Comparison of ENCODE assay signal across 14 cellular contexts in genomic region chr3:172074578-172074977, GRCh38. TPM values are rescaled to one million over a fixed set of nuclear protein-coding genes. Genes with fewer than 3 reads are reported as not detected.
DNase-seq lines count a peak whose midpoint lies in the region; ATAC-seq and TF ChIP-seq lines count a peak whose summit lies in the region.
"Had no signal": no experiment of that assay in that cellular context is flagged by ENCODE, and none has a peak within 500 bp of the region (broad histone marks: within the 10 kb centered on the region; RNA-seq: fewer than 3 reads in every experiment).

No MANE protein-coding gene starts in this region.

- H3K27me3 Mint-ChIP-seq in mesothelial cell of epicardium (ENCODE audit: low read depth), result no peaks in the 10 kb centered on the region

- H3K36me3 Mint-ChIP-seq in mesothelial cell of epicardium, result peaks cover 4% of the 10 kb centered on the region

- no peaks in the 10 kb centered on the region for H3K9me3 Mint-ChIP-seq in mesothelial cell of epicardium

- peak; percentile 76 for ATAC-seq in upper lobe of right lung

- intact Hi-C loops in upper lobe of right lung (cut with DNase I), result no loop called here

- peaks cover 44% of the 10 kb centered on the region for H3K4me1 ChIP-seq in upper lobe of right lung
- no peaks in the 10 kb centered on the region for H3K4me1 ChIP-seq in effector memory CD4-positive, alpha-beta T cell (ENCODE audit: control insufficient read depth, insufficient read depth, low read length, poor library complexity, severe bottlenecking)
- H3K4me1 ChIP-seq: SJSA1 had no signal

- no peak overlapping the region for H3K27ac ChIP-seq in upper lobe of right lung
- H3K27ac ChIP-seq in effector memory CD4-positive, alpha-beta T cell (ENCODE audit: insufficient read depth, low read length, poor library complexity, severe bottlenecking), result no peak overlapping the region
- H3K27ac ChIP-seq: esophagus squamous epithelium, SJSA1 had no signal

- H3K4me1 Mint-ChIP-seq in mesothelial cell of epicardium, result peaks cover 33% of the 10 kb centered on the region

- TF ChIP-seq CTCF in upper lobe of right lung (IDR thresholded peaks at IDR 0.05) (no peak), mesothelial cell of epicardium (IDR thresholded peaks at IDR 0.05; ENCODE audit: unreplicated experiment) (no peak)

- H3K27ac Mint-ChIP-seq in mesothelial cell of epicardium, result no peak overlapping the region

- DNase-seq in NOMO-1 (lab: John Stamatoyannopoulos, UW; ENCODE audit: unreplicated experiment in 2 of 2), result peak; percentile 99 to 100
- peak; percentile 49 for DNase-seq in dermis blood vessel endothelial cell
- DNase-seq in medulla oblongata (ENCODE audit: extremely low spot score), result peak; percentile 14
- DNase-seq in upper lobe of right lung, result no peak
- DNase-seq in C1 segment of cervical spinal cord (lab: John Stamatoyannopoulos, UW), result no peak
- no peak for DNase-seq in effector memory CD4-positive, alpha-beta T cell
- DNase-seq in mesothelial cell of epicardium (ENCODE audit: low spot score in 2 of 2, unreplicated experiment in 2 of 2), result no peak
- DNase-seq: activated CD4-positive, alpha-beta T cell treated with anti-CD3 and anti-CD28 coated beads for 1 hour; esophagus squamous epithelium; islet precursor cell; nucleus accumbens; stimulated activated CD4-positive, alpha-beta T cell treated with anti-CD3 and anti-CD28 coated beads, Interleukin-2, amount 100 ng/mL, for 48 hours; stimulated activated naive CD4-positive, alpha-beta T cell had no signal

- H3K4me3 Mint-ChIP-seq in mesothelial cell of epicardium, result no peak overlapping the region

- no peaks in the 10 kb centered on the region for H3K9me3 ChIP-seq in upper lobe of right lung
- H3K9me3 ChIP-seq in effector memory CD4-positive, alpha-beta T cell (ENCODE audit: control insufficient read depth, low read length), result no peaks in the 10 kb centered on the region
- H3K9me3 ChIP-seq: esophagus squamous epithelium, SJSA1 had no signal

- no peaks in the 10 kb centered on the region for H3K36me3 ChIP-seq in upper lobe of right lung
- no peaks in the 10 kb centered on the region for H3K36me3 ChIP-seq in effector memory CD4-positive, alpha-beta T cell (ENCODE audit: control insufficient read depth, insufficient read depth, low read length)
- H3K36me3 ChIP-seq: esophagus squamous epithelium had no signal

- no peaks in the 10 kb centered on the region for H3K27me3 ChIP-seq in upper lobe of right lung
- H3K27me3 ChIP-seq in effector memory CD4-positive, alpha-beta T cell (replicated peaks; ENCODE audit: control insufficient read depth, insufficient read depth, low read length, poor library complexity, severe bottlenecking), result no peaks in the 10 kb centered on the region
- H3K27me3 ChIP-seq: esophagus squamous epithelium, SJSA1 had no signal

- no peak overlapping the region for H3K4me3 ChIP-seq in upper lobe of right lung
- no peak overlapping the region for H3K4me3 ChIP-seq in effector memory CD4-positive, alpha-beta T cell (ENCODE audit: insufficient read depth, low read depth, low read length, poor library complexity, severe bottlenecking)
- H3K4me3 ChIP-seq: esophagus squamous epithelium, SJSA1 had no signal

RNA-seq across cellular contexts. Expression of gene FNDC3B, which starts 35.2 kb away (rescaled TPM):
- total RNA-seq in dermis blood vessel endothelial cell (126 and 138 TPM in 2 replicates), upper lobe of right lung (160 TPM), mesothelial cell of epicardium (123 to 131 TPM (median 123 TPM) in 3 replicates)

Comparison
In these comparisons a context has a peak if more than half of its experiments do, and no peak if none do; other contexts are left out.
1. DNase-seq: peak in NOMO-1 (2 of 2), dermis blood vessel endothelial cell (single experiment) and medulla oblongata (single experiment); none in upper lobe of right lung (single experiment), C1 segment of cervical spinal cord (0 of 14), effector memory CD4-positive, alpha-beta T cell (0 of 3) and mesothelial cell of epicardium (0 of 2).